In genomic region chr10:93481931-93482834, GRCh38 we compare ENCODE assay signal across 8 cellular contexts. TPM values are rescaled to one million over a fixed set of nuclear protein-coding genes. Genes with fewer than 3 reads are reported as not detected.
DNase-seq lines count a peak whose midpoint lies in the region; ATAC-seq, FAIRE-seq and TF ChIP-seq lines count a peak whose summit lies in the region.

TSS of gene MYOF (minus strand) at chr10:93482334. CDS start at chr10:93482194, 140 bp downstream.

- H3K4me2 ChIP-seq in H1 (ENCODE audit: insufficient read depth in 1 of 2, low read depth in 2 of 2, low read length in 2 of 2), result peak within 1 kb of the TSS; percentile 85 to 90

- in situ Hi-C loops in ACHN (cut with HindIII; ENCODE audit: low pct_ligation_motif_present, low pct_unique_long_range_greater_than_20kb, low sequenced_read_pairs), result no loop called here

- no peak for TF ChIP-seq POLR2A in H1 (IDR thresholded peaks at IDR 0.05; ENCODE audit: control extremely low read depth in 1 of 2, low read depth in 2 of 2, low read length in 2 of 2)

- H2BK20ac ChIP-seq in H1 (ENCODE audit: low read length), result no peak within 1 kb of the TSS

- H3K4me1 ChIP-seq in H1 (replicated peaks in 1 of 4; ENCODE audit: control insufficient read depth in 3 of 4, insufficient read depth in 4 of 4, low read length in 3 of 4), result peaks cover 0 to 2% (median 0%) of the 10 kb centered on the region in 4 experiments; a peak in 1 of 7 replicates
- peaks cover 30% of the 10 kb centered on the region for H3K4me1 ChIP-seq in lower lobe of right lung

- no peak within 1 kb of the TSS for H2BK12ac ChIP-seq in H1 (ENCODE audit: low read depth, low read length)

- intact Hi-C loops in lower lobe of right lung (cut with DNase I), result loop anchor here (5.0 kb wide), 1 partner anchor 105 kb away; no protein-coding TSS in a partner anchor

- no peaks in the 10 kb centered on the region for H4K20me1 ChIP-seq in H1 (replicated peaks in 1 of 2; ENCODE audit: control insufficient read depth in 1 of 2, insufficient read depth in 2 of 2, low read length in 2 of 2)

- H3K79me2 ChIP-seq in H1 (ENCODE audit: control insufficient read depth in 1 of 2, insufficient read depth in 2 of 2, low read length in 2 of 2), result no peaks in the 10 kb centered on the region

- peak within 1 kb of the TSS; percentile 97 for H2AFZ ChIP-seq in H1 (ENCODE audit: low read length)

- H3K27ac ChIP-seq in H1 (ENCODE audit: low read depth, low read length), result no peak within 1 kb of the TSS
- peak within 1 kb of the TSS; percentile 86 for H3K27ac ChIP-seq in lower lobe of right lung

- H3K9me3 ChIP-seq in H1 (ENCODE audit: insufficient read depth in 2 of 2, low read depth in 1 of 2, low read length in 1 of 2) (no peaks in the 10 kb centered on the region), lower lobe of right lung (no peaks in the 10 kb centered on the region)

- TF ChIP-seq CTCF in H1 (IDR thresholded peaks at IDR 0.05; ENCODE audit: control extremely low read depth in 1 of 3, insufficient read depth in 1 of 3, low read depth in 1 of 3, low read length in 3 of 3) (peak in 2 of 3 experiments; percentile 52 to 71; a peak in 3 of 4 replicates), lower lobe of right lung (IDR thresholded peaks at IDR 0.05) (peak; percentile 63)

- H2BK5ac ChIP-seq in H1 (ENCODE audit: low read depth, low read length), result no peak within 1 kb of the TSS

- H3K14ac ChIP-seq in H1 (ENCODE audit: insufficient read length), result no peak within 1 kb of the TSS

- no peak within 1 kb of the TSS for H4K8ac ChIP-seq in H1 (ENCODE audit: extremely low read depth, insufficient read depth, low read length)

- no peak for FAIRE-seq in H1 (lab: Jason Lieb, UNC)

- no peak within 1 kb of the TSS for H3K4ac ChIP-seq in H1 (replicated peaks; ENCODE audit: insufficient read length, low read depth, low read length)

- H3K4me3 ChIP-seq in H1 (ENCODE audit: extremely low read depth in 1 of 4, insufficient read depth in 2 of 4, low read depth in 3 of 4, low read length in 4 of 4) (peak within 1 kb of the TSS; percentile 66 to 82 (median 73); a peak in 7 of 8 replicates), lower lobe of right lung (peak within 1 kb of the TSS; percentile 63)

- H2BK120ac ChIP-seq in H1 (replicated peaks; ENCODE audit: low read depth, low read length), result no peak within 1 kb of the TSS

- no peak within 1 kb of the TSS for H2AK5ac ChIP-seq in H1 (ENCODE audit: low read depth, low read length)

- 6% methylated on average over 31 of the region's 31 CpGs; no CpG with 5 or more reads in 1 of the 2 experiments for WGBS in H1 (ENCODE audit: extremely low coverage in 1 of 2, insufficient coverage in 1 of 2, insufficient read length in 1 of 2, insufficient replicate concordance in 2 of 2, low coverage in 1 of 2, low lambda C conversion rate in 2 of 2, missing lambda C conversion rate in 1 of 2), 2 experiments

- peak; percentile 78 for ATAC-seq in GM18498 (IDR thresholded peaks at IDR 0.05; ENCODE audit: unreplicated experiment)
- ATAC-seq in HG03064 (IDR thresholded peaks at IDR 0.05; ENCODE audit: low read depth, unreplicated experiment), result peak; percentile 79
- peak; percentile 91 for ATAC-seq in lower lobe of right lung

- H3K56ac ChIP-seq in H1 (replicated peaks; ENCODE audit: insufficient read length, low read depth, low read length), result no peak within 1 kb of the TSS

- POLR2A ChIA-PET in H1 (lab: Charles Lee; ENCODE audit: partially characterized antibody), result interaction anchor here (1.1 to 1.3 kb wide), 6 partner anchors 13 to 111 kb away, joined by 3 to 5 read pairs (median 4); no protein-coding TSS in a partner anchor

- TF ChIP-seq RAD21 in H1 (IDR thresholded peaks at IDR 0.05 in 1 of 2, conservative IDR thresholded peaks at IDR 0.05 in 1 of 2; ENCODE audit: low read depth in 2 of 2, low read length in 2 of 2), result peak; percentile 90

- peak; percentile 90 for DNase-seq in ACHN
- DNase-seq in NCI-H2227 (lab: John Stamatoyannopoulos, UW; ENCODE audit: unreplicated experiment), result peak; percentile 30
- peak; percentile 28 to 38 for DNase-seq in activated CD4-positive, alpha-beta T cell treated with anti-CD3 and anti-CD28 coated beads, Interleukin-2, amount 50 U/mL, for 4 hours
- DNase-seq in H1 (ENCODE audit: low read depth in 1 of 2, low spot score in 2 of 2), result peak in 1 of 2 experiments; percentile 59
- DNase-seq in lower lobe of right lung, result peak; percentile 62
- peak; percentile 15 for DNase-seq in stimulated activated CD8-positive, alpha-beta memory T cell treated with anti-CD3 and anti-CD28 coated beads, Interleukin-12 subunit alpha, Interleukin-12 subunit beta, amount 100 ng/mL, for 1 hour (ENCODE audit: low read depth)

- H3K23me2 ChIP-seq in H1 (ENCODE audit: low read depth, low read length), result peaks cover 7% of the 10 kb centered on the region; the same call in 1 of the 2 replicates

- no peak within 1 kb of the TSS for H4K91ac ChIP-seq in H1 (replicated peaks; ENCODE audit: insufficient read length, low read length)

- no peak within 1 kb of the TSS; the same call in 1 of the 2 replicates for H3K18ac ChIP-seq in H1 (ENCODE audit: extremely low read depth, low read length)

- H2BK15ac ChIP-seq in H1 (ENCODE audit: low read length), result no peak within 1 kb of the TSS

- H3K36me3 ChIP-seq in H1 (ENCODE audit: control insufficient read depth in 2 of 4, insufficient read depth in 4 of 4, low read length in 3 of 4) (no peaks in the 10 kb centered on the region), lower lobe of right lung (no peaks in the 10 kb centered on the region)

- H3K79me1 ChIP-seq in H1 (ENCODE audit: low read depth, low read length), result no peaks in the 10 kb centered on the region

- TF ChIP-seq EP300 in H1 (IDR thresholded peaks at IDR 0.05; ENCODE audit: borderline replicate concordance in 1 of 2, low read depth in 2 of 2, low read length in 2 of 2), result no peak

- no peak within 1 kb of the TSS for H4K5ac ChIP-seq in H1 (ENCODE audit: insufficient read length, low read depth, low read length)

- H3K27me3 ChIP-seq in H1 (replicated peaks in 1 of 4; ENCODE audit: control insufficient read depth in 3 of 4, extremely low read depth in 1 of 4, insufficient read depth in 3 of 4, low read length in 3 of 4) (peaks cover 0 to 5% (median 0%) of the 10 kb centered on the region in 4 experiments; a peak in 4 of 7 replicates), lower lobe of right lung (ENCODE audit: low read depth) (no peaks in the 10 kb centered on the region)

- peak within 1 kb of the TSS in 3 of 4 experiments; percentile 0 to 37 (median 31); a peak in 1 of 7 replicates for H3K9ac ChIP-seq in H1 (replicated peaks in 1 of 4; ENCODE audit: extremely low read depth in 1 of 4, low read depth in 3 of 4, low read length in 3 of 4)

- H3K23ac ChIP-seq in H1 (ENCODE audit: insufficient read length), result no peak within 1 kb of the TSS

- CTCF ChIA-PET in H1 (lab: Charles Lee; ENCODE audit: partially characterized antibody), result interaction anchor here (0.5 to 16.5 kb wide), 48 partner anchors 9 to 883 kb away, joined by 3 to 513 read pairs (median 6); partner anchors contain the start of gene CEP55

TF ChIP-seq in H1, 55 proteins besides CTCF, POLR2A, EP300 and RAD21:
- no peak for TF ChIP-seq CHD1 (IDR thresholded peaks at IDR 0.05; ENCODE audit: low read depth, low read length)
- no peak for TF ChIP-seq USF2 (IDR thresholded peaks at IDR 0.05; ENCODE audit: low read length)
- TF ChIP-seq SP2 (IDR thresholded peaks at IDR 0.05; ENCODE audit: low read length), result no peak
- peak; percentile 53 for TF ChIP-seq ASH2L (IDR thresholded peaks at IDR 0.05; ENCODE audit: low read length)
- 0 out of 2 replicates have a peak, but pooled peaks have one; percentile 27 for TF ChIP-seq RBBP5 (IDR thresholded peaks at IDR 0.05; ENCODE audit: borderline replicate concordance, low read depth, low read length)

RNA-seq across cellular contexts. Expression of gene MYOF, which starts in this region (rescaled TPM):
- total RNA-seq in H1 (2021; fragmentation: NEBNext Ultra II Directional; extraction: Animal tissue kit (Norgen Biotek cat#: 25700)), result 2.3 and 3.2 TPM in 2 replicates
- 0.94 and 0.98 TPM in 2 replicates for polyA plus RNA-seq in H1 (2011; rRNA removed)
- polyA plus RNA-seq in H1 (2011; cell fraction: cytosol; rRNA removed), result 1.0 TPM
- 1.2 TPM for polyA plus RNA-seq in H1 (2011; cell fraction: nucleus; rRNA removed)
- 2.3 to 2.8 TPM (median 2.4 TPM) in 4 replicates for polyA plus RNA-seq in H1 (2012, experiment 1 of 2)
- 0.09 TPM for polyA plus RNA-seq in H1 (2012, experiment 2 of 2)
- 2.0 TPM for polyA plus RNA-seq in H1 (2013, experiment 1 of 2)
- 2.4 TPM for polyA plus RNA-seq in H1 (2013, experiment 2 of 2)
- polyA minus RNA-seq in H1 (2011; rRNA and poly(A)+ RNA removed), result 1.6 and 2.4 TPM in 2 replicates
- polyA minus RNA-seq in H1 (2011; cell fraction: cytosol; rRNA and poly(A)+ RNA removed), result 1.0 TPM
- polyA minus RNA-seq in H1 (2011; cell fraction: nucleus; rRNA and poly(A)+ RNA removed), result 1.4 TPM
- 127 TPM for total RNA-seq in lower lobe of right lung

Comparison
In these comparisons a context has a peak if more than half of its experiments do, and no peak if none do; other contexts are left out.
1. RNA of gene MYOF (total RNA-seq): 127 TPM in lower lobe of right lung (single experiment); 2.3 to 3.2 TPM in H1; every median in the first group is over 10 times any median in the second.
2. Peak in every context shown above with its lines, with median percentiles within 50 percentile points of each other: ATAC-seq.